ENCODE assay signal across 8 cellular contexts in genomic region chr6:35568967-35569606, GRCh38. TPM values are rescaled to one million over a fixed set of nuclear protein-coding genes. Genes with fewer than 3 reads are reported as not detected.
A peak's percentile ranks its signal among the peaks of the same experiment; 100 is the strongest.
DNase-seq lines count a peak whose midpoint lies in the region; ATAC-seq and TF ChIP-seq lines count a peak whose summit lies in the region.

No MANE protein-coding gene starts in this region.

- TF ChIP-seq CTCF in BE2C (IDR thresholded peaks at IDR 0.05; ENCODE audit: low read depth, low read length), result peak; percentile 58

- ATAC-seq in activated T-cell treated with anti-CD3 and anti-CD28 coated beads, Interleukin-2, amount 50 U/mL, for 4 hours, result peak; percentile 55 to 59
- no peak for ATAC-seq in HG02973 (IDR thresholded peaks at IDR 0.05; ENCODE audit: unreplicated experiment)
- no peak for ATAC-seq in GM18519 (IDR thresholded peaks at IDR 0.05; ENCODE audit: low FRiP score, unreplicated experiment)

- H3K4me1 ChIP-seq in BE2C, result no peaks in the 10 kb centered on the region
- H3K4me1 ChIP-seq in trophoblast cell (ENCODE audit: control insufficient read depth in 1 of 2, insufficient read depth in 2 of 2, low read length in 2 of 2), result no peaks in the 10 kb centered on the region

- no peak overlapping the region for H4K91ac ChIP-seq in trophoblast cell (ENCODE audit: low read depth, low read length)

- no peak overlapping the region for H3K4me3 ChIP-seq in BE2C (ENCODE audit: low read depth, low read length)
- no peak overlapping the region for H3K4me3 ChIP-seq in MG63
- H3K4me3 ChIP-seq in trophoblast cell (ENCODE audit: low read depth, low read length), result no peak overlapping the region

- no peak overlapping the region for H3K14ac ChIP-seq in trophoblast cell (ENCODE audit: low read length)

- no CpG with 5 or more reads among the region's 8 CpGs for WGBS in trophoblast cell (ENCODE audit: extremely low coverage, insufficient coverage, insufficient read length)

- H3K9ac ChIP-seq in trophoblast cell (ENCODE audit: low read length), result no peak overlapping the region

- H4K8ac ChIP-seq in trophoblast cell (ENCODE audit: low read depth, low read length), result no peak overlapping the region

- H2AK5ac ChIP-seq in trophoblast cell (ENCODE audit: low read length), result no peak overlapping the region

- H3K4ac ChIP-seq in trophoblast cell (ENCODE audit: low read depth, low read length), result no peak overlapping the region

- no peak overlapping the region for H3K27ac ChIP-seq in trophoblast cell (ENCODE audit: low read depth, low read length)

- H3K79me1 ChIP-seq in trophoblast cell (ENCODE audit: low read length), result no peaks in the 10 kb centered on the region

- peak; percentile 49 for DNase-seq in BE2C
- peak; percentile 7 for DNase-seq in MG63
- DNase-seq in activated T-cell treated with anti-CD3 and anti-CD28 coated beads, Interleukin-2, amount 50 U/mL, for 4 hours, result peak; percentile 20
- peak; percentile 6 for DNase-seq in germinal center (ENCODE audit: low spot score)
- DNase-seq in stimulated activated CD4-positive, alpha-beta T cell treated with anti-CD3 and anti-CD28 coated beads, Interleukin-2, amount 100 ng/mL, for 48 hours, result peak; percentile 34 to 42
- DNase-seq in trophoblast cell, result no peak

- H2BK120ac ChIP-seq in trophoblast cell (ENCODE audit: insufficient read depth, low read length, poor library complexity), result no peak overlapping the region

- H2BK5ac ChIP-seq in trophoblast cell (ENCODE audit: low read depth, low read length, poor library complexity), result no peak overlapping the region

- H3K36me3 ChIP-seq in BE2C, result peaks cover 7% of the 10 kb centered on the region
- H3K36me3 ChIP-seq in MG63, result no peaks in the 10 kb centered on the region
- H3K36me3 ChIP-seq in trophoblast cell (ENCODE audit: control insufficient read depth in 1 of 2, insufficient read depth in 2 of 2, low read length in 2 of 2), result no peaks in the 10 kb centered on the region

- peaks cover 2% of the 10 kb centered on the region for H3K4me1 Mint-ChIP-seq in activated T-cell treated with anti-CD3 and anti-CD28 coated beads, Interleukin-2, amount 50 U/mL, for 4 hours (ENCODE audit: low read depth)

- H3K27me3 Mint-ChIP-seq in activated T-cell treated with anti-CD3 and anti-CD28 coated beads, Interleukin-2, amount 50 U/mL, for 4 hours (ENCODE audit: low read depth), result peaks cover 6% of the 10 kb centered on the region

- H3K9me3 ChIP-seq in BE2C (no peaks in the 10 kb centered on the region), MG63 (no peaks in the 10 kb centered on the region), trophoblast cell (ENCODE audit: insufficient read depth, low read depth, low read length) (peaks cover 6% of the 10 kb centered on the region)

- H3K4me3 Mint-ChIP-seq in activated T-cell treated with anti-CD3 and anti-CD28 coated beads, Interleukin-2, amount 50 U/mL, for 4 hours, result no peak overlapping the region

- no peak overlapping the region for H2BK12ac ChIP-seq in trophoblast cell (ENCODE audit: low read length)

- peaks cover 4% of the 10 kb centered on the region for H3K36me3 Mint-ChIP-seq in activated T-cell treated with anti-CD3 and anti-CD28 coated beads, Interleukin-2, amount 50 U/mL, for 4 hours (ENCODE audit: insufficient read depth)

- H3K4me2 ChIP-seq in trophoblast cell (ENCODE audit: low read length), result no peak overlapping the region

- no peak overlapping the region for H3K18ac ChIP-seq in trophoblast cell (ENCODE audit: low read length)

- no peaks in the 10 kb centered on the region for H3K9me3 Mint-ChIP-seq in activated T-cell treated with anti-CD3 and anti-CD28 coated beads, Interleukin-2, amount 50 U/mL, for 4 hours

- no peak overlapping the region for H4K12ac ChIP-seq in trophoblast cell (ENCODE audit: low read depth, low read length)

- no peak overlapping the region for H2AFZ ChIP-seq in trophoblast cell (ENCODE audit: insufficient read depth, low read length, poor library complexity)

- H3K27me3 ChIP-seq in BE2C (no peaks in the 10 kb centered on the region), MG63 (peaks cover 15% of the 10 kb centered on the region), trophoblast cell (ENCODE audit: insufficient read depth, low read length) (no peaks in the 10 kb centered on the region)

- no peaks in the 10 kb centered on the region for H3K79me2 ChIP-seq in trophoblast cell (ENCODE audit: control insufficient read depth, insufficient read depth, low read length, poor library complexity)

- no peak overlapping the region for H3K23ac ChIP-seq in trophoblast cell (ENCODE audit: low read length)

RNA-seq across cellular contexts. Expression of gene TULP1, which starts 56.4 kb away (rescaled TPM):
- not detected for polyA plus RNA-seq in BE2C (2012; ENCODE audit: insufficient read depth, insufficient read length, low read depth)
- total RNA-seq in MG63 (2014; rRNA removed; shearing (Covaris generic); ENCODE audit: low replicate concordance), result not detected in 2 replicates
- total RNA-seq in activated T-cell treated with anti-CD3 and anti-CD28 coated beads, Interleukin-2, amount 50 U/mL, for 4 hours, result not detected
- polyA plus RNA-seq in trophoblast cell (2013), result 0.82 and 1.4 TPM in 2 replicates

Comparison
In these comparisons a context has a peak if more than half of its experiments do, and no peak if none do; other contexts are left out.
1. DNase-seq: peak in BE2C (single experiment), MG63 (single experiment), activated T-cell treated with anti-CD3 and anti-CD28 coated beads, Interleukin-2, amount 50 U/mL, for 4 hours (single experiment), germinal center (single experiment) and stimulated activated CD4-positive, alpha-beta T cell treated with anti-CD3 and anti-CD28 coated beads, Interleukin-2, amount 100 ng/mL, for 48 hours (2 of 2); none in trophoblast cell (0 of 2).
2. ATAC-seq: peak in activated T-cell treated with anti-CD3 and anti-CD28 coated beads, Interleukin-2, amount 50 U/mL, for 4 hours (2 of 2); none in HG02973 (single experiment) and GM18519 (single experiment).